Comparison of ENCODE assay signal across 1 cellular context in the genomic region with DNA sequence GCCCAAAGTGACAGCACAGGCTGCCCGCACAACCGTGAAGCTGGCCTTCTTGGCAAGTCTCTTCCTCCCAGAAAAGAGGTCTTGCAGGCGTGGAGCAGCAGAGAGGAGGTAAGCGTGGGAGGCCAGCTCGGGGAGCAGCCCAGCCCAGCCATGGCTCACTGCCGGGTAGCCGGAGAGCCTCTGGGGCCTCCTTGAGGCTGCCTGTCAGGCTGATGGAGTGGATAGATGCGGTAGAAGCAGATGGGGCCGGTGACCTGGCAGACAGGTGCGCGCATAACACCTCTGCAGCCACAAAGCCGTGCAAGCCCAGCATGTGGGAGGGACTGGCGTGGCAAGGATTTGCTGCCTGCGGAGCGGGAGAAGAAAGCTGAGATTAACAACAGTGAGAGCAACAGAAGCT.
TF ChIP-seq lines count a peak whose summit lies in the region.

No MANE protein-coding gene starts in this region.

TF ChIP-seq in K562, 482 proteins besides CTCF, POLR2A, EP300 and RAD21 (continued from another document):
- TF ChIP-seq, protein P1, sequence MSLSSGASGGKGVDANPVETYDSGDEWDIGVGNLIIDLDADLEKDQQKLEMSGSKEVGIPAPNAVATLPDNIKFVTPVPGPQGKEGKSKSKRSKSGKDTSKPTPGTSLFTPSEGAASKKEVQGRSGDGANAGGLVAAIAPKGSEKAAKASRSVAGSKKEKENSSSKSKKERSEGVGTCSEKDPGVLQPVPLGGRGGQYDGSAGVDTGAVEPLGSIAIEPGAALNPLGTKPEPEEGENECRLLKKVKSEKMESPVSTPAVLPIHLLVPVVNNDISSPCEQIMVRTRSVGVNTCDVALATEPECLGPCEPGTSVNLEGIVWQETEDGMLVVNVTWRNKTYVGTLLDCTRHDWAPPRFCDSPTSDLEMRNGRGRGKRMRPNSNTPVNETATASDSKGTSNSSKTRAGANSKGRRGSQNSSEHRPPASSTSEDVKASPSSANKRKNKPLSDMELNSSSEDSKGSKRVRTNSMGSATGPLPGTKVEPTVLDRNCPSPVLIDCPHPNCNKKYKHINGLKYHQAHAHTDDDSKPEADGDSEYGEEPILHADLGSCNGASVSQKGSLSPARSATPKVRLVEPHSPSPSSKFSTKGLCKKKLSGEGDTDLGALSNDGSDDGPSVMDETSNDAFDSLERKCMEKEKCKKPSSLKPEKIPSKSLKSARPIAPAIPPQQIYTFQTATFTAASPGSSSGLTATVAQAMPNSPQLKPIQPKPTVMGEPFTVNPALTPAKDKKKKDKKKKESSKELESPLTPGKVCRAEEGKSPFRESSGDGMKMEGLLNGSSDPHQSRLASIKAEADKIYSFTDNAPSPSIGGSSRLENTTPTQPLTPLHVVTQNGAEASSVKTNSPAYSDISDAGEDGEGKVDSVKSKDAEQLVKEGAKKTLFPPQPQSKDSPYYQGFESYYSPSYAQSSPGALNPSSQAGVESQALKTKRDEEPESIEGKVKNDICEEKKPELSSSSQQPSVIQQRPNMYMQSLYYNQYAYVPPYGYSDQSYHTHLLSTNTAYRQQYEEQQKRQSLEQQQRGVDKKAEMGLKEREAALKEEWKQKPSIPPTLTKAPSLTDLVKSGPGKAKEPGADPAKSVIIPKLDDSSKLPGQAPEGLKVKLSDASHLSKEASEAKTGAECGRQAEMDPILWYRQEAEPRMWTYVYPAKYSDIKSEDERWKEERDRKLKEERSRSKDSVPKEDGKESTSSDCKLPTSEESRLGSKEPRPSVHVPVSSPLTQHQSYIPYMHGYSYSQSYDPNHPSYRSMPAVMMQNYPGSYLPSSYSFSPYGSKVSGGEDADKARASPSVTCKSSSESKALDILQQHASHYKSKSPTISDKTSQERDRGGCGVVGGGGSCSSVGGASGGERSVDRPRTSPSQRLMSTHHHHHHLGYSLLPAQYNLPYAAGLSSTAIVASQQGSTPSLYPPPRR (CRISPR knock-in tag; IDR thresholded peaks at IDR 0.05; ENCODE audit: borderline replicate concordance) = no peak
- TF ChIP-seq, protein P2, sequence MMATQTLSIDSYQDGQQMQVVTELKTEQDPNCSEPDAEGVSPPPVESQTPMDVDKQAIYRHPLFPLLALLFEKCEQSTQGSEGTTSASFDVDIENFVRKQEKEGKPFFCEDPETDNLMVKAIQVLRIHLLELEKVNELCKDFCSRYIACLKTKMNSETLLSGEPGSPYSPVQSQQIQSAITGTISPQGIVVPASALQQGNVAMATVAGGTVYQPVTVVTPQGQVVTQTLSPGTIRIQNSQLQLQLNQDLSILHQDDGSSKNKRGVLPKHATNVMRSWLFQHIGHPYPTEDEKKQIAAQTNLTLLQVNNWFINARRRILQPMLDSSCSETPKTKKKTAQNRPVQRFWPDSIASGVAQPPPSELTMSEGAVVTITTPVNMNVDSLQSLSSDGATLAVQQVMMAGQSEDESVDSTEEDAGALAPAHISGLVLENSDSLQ (IDR thresholded peaks at IDR 0.05) = peak; percentile 50
